ENCODE assay signal across 8 cellular contexts in the genomic region with DNA sequence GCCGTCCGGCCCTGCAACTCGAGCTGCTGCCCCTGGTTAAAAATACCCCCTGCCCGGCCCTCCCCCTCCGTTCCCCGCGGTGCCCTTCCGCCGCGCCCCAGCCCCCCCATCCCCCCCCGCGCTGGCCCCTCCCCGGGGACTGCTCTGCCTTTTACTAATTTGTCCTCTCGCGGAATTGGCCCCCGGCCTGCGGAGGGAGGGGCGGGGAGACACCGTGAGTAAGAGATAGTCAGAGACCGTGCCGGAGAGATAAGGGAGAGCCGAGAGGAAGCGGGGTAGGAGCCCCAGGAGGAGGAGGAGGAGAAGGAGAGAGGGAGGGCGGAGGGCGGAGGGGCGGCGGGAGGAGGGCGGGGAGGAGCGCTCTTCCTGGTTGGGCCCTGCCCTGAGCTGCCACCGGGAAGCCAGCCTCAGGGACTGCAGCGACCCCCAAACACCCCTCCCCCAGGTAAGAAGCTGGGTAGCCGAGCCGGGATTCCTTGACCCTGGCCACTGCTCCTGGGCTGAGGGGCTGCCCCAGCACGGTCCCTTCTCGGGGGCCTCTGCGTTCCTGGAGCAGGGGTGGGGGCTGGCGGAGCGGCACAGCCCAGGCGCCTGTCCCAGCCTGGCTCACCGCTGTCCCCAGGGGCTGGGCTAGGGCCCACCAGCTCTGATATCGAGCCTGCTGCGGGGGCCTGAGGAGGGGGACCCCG. TPM values are rescaled to one million over a fixed set of nuclear protein-coding genes. Genes with fewer than 3 reads are reported as not detected.
DNase-seq lines count a peak whose midpoint lies in the region; ATAC-seq and TF ChIP-seq lines count a peak whose summit lies in the region.

A gene (plus strand): TSS at position 360 of the 689 bp plus-strand sequence. CDS start 774 bp downstream, outside the sequence.

- H3K4me1 Mint-ChIP-seq in CD14-positive monocyte, result peaks cover 36% of the 10 kb centered on the region
- peaks cover 7% of the 10 kb centered on the region for H3K4me1 Mint-ChIP-seq in neural progenitor cell

- H4K20me1 ChIP-seq in neural progenitor cell (ENCODE audit: low read depth), result no peaks in the 10 kb centered on the region

- H3F3A ChIP-seq in neural progenitor cell (ENCODE audit: low read depth), result peaks cover 45% of the 10 kb centered on the region

- TF ChIP-seq RAD21 in Ishikawa (IDR thresholded peaks at IDR 0.05; ENCODE audit: low read depth), result no peak

- H3K4me3 Mint-ChIP-seq in CD14-positive monocyte (peak within 1 kb of the TSS; percentile 89 to 92), neural progenitor cell (peak within 1 kb of the TSS; percentile 89)

- peak within 1 kb of the TSS; percentile 69 for H2AFZ ChIP-seq in neural progenitor cell (replicated peaks)

- H3K4me3 ChIP-seq in fibroblast of villous mesenchyme (ENCODE audit: low read depth, low read length) (peak within 1 kb of the TSS; percentile 71), neural progenitor cell (peak within 1 kb of the TSS; percentile 86), stomach smooth muscle (ENCODE audit: low read length in 2 of 2) (peak within 1 kb of the TSS; percentile 82 to 86)

- H3K9ac ChIP-seq in neural progenitor cell (no peak within 1 kb of the TSS), stomach smooth muscle (ENCODE audit: low read length in 2 of 2) (peak within 1 kb of the TSS; percentile 84 to 86)

- peaks cover 3% of the 10 kb centered on the region for H3K79me2 ChIP-seq in neural progenitor cell (ENCODE audit: low read depth)

- no peak for TF ChIP-seq EP300 in Ishikawa (IDR thresholded peaks at IDR 0.05; ENCODE audit: borderline replicate concordance)

- peak within 1 kb of the TSS; percentile 84 for H3K4me2 ChIP-seq in neural progenitor cell

- H3K27ac Mint-ChIP-seq in CD14-positive monocyte, result peak within 1 kb of the TSS in 6 of 7 donors; percentile 58 to 92 (median 82)
- no peak within 1 kb of the TSS for H3K27ac Mint-ChIP-seq in neural progenitor cell

- H3K27me3 ChIP-seq in neural progenitor cell (peaks cover 5% of the 10 kb centered on the region), stomach smooth muscle (ENCODE audit: control insufficient read depth in 1 of 2, insufficient read depth in 2 of 2, low read length in 2 of 2) (no peaks in the 10 kb centered on the region)

- H3K27ac ChIP-seq in neural progenitor cell, result no peak within 1 kb of the TSS
- peak within 1 kb of the TSS; percentile 73 for H3K27ac ChIP-seq in stomach smooth muscle (ENCODE audit: low read length)

- DNase-seq in CD14-positive monocyte (ENCODE audit: low spot score) (peak; percentile 59), SIG-M5 treated with dmso at 0.1 percent for 504 hours (lab: John Stamatoyannopoulos, UW; ENCODE audit: unreplicated experiment) (peak; percentile 92), fibroblast of villous mesenchyme (ENCODE audit: low read depth) (peak; percentile 91), neural progenitor cell (ENCODE audit: low spot score) (peak; percentile 75)
- peak; percentile 92 for DNase-seq in activated effector memory CD4-positive, alpha-beta T cell treated with anti-CD3 and anti-CD28 coated beads, Interleukin-2, amount 50 U/mL, for 16 hours

- TF ChIP-seq CTCF in CD14-positive monocyte (IDR thresholded peaks at IDR 0.05), result no peak
- no peak for TF ChIP-seq CTCF in fibroblast of villous mesenchyme (IDR thresholded peaks at IDR 0.05; ENCODE audit: insufficient read depth, low read depth, low read length)
- no peak for TF ChIP-seq CTCF in neural progenitor cell (IDR thresholded peaks at IDR 0.05)

- H3K9me3 ChIP-seq in neural progenitor cell (ENCODE audit: low read depth) (no peaks in the 10 kb centered on the region), stomach smooth muscle (ENCODE audit: control insufficient read depth in 2 of 2, low read length in 2 of 2) (no peaks in the 10 kb centered on the region)

- H3K36me3 ChIP-seq in neural progenitor cell, result no peaks in the 10 kb centered on the region
- peaks cover 11 to 16% of the 10 kb centered on the region in 2 donors for H3K36me3 ChIP-seq in stomach smooth muscle (ENCODE audit: control insufficient read depth in 2 of 2, insufficient read depth in 2 of 2, low read length in 2 of 2)

- H3K36me3 Mint-ChIP-seq in CD14-positive monocyte (peaks cover 19 to 28% of the 10 kb centered on the region in 2 donors), neural progenitor cell (peaks cover 8% of the 10 kb centered on the region)

- H3K9me3 Mint-ChIP-seq in CD14-positive monocyte, result peaks cover 0 to 3% (median 0%) of the 10 kb centered on the region in 7 donors
- no peaks in the 10 kb centered on the region for H3K9me3 Mint-ChIP-seq in neural progenitor cell

- H3K4me1 ChIP-seq in neural progenitor cell, result peaks cover 6% of the 10 kb centered on the region
- peaks cover 26% of the 10 kb centered on the region for H3K4me1 ChIP-seq in stomach smooth muscle (ENCODE audit: control insufficient read depth, insufficient read depth, low read length)

- peak; percentile 46 for ATAC-seq in GM19463 (IDR thresholded peaks at IDR 0.05; ENCODE audit: unreplicated experiment)

- intact Hi-C loops in CD14-positive monocyte (cut with micrococcal nuclease), result loop anchor here (5.0 kb wide), 3 partner anchors 34 to 69 kb away; a partner anchor contains a TSS

- H3K27me3 Mint-ChIP-seq in CD14-positive monocyte (ENCODE audit: low read depth in 3 of 3) (no peaks in the 10 kb centered on the region), neural progenitor cell (ENCODE audit: insufficient read depth, low read depth) (no peaks in the 10 kb centered on the region)

TF ChIP-seq in Ishikawa, 13 proteins besides CTCF, POLR2A, EP300 and RAD21:
- TF ChIP-seq NFIC (IDR thresholded peaks at IDR 0.05) (no peak), TAF1 (IDR thresholded peaks at IDR 0.05; ENCODE audit: low read depth) (no peak; the same call in 1 of the 2 replicates), CEBPB (IDR thresholded peaks at IDR 0.05) (no peak), CREB1 (IDR thresholded peaks at IDR 0.05; ENCODE audit: low read depth) (no peak), EGR1 (IDR thresholded peaks at IDR 0.05) (no peak), TEAD4 (IDR thresholded peaks at IDR 0.05) (no peak), YY1 (IDR thresholded peaks at IDR 0.05; ENCODE audit: low read depth) (0 out of 2 replicates have a peak, but pooled peaks have one; percentile 2), TCF12 (IDR thresholded peaks at IDR 0.05; ENCODE audit: low read depth) (peak; percentile 14; the same call in 1 of the 2 replicates), ZBTB7A (IDR thresholded peaks at IDR 0.05; ENCODE audit: low read depth) (peak; percentile 81), FOXM1 (IDR thresholded peaks at IDR 0.05; ENCODE audit: borderline replicate concordance, low read depth) (no peak)
- TF ChIP-seq, protein P1, sequence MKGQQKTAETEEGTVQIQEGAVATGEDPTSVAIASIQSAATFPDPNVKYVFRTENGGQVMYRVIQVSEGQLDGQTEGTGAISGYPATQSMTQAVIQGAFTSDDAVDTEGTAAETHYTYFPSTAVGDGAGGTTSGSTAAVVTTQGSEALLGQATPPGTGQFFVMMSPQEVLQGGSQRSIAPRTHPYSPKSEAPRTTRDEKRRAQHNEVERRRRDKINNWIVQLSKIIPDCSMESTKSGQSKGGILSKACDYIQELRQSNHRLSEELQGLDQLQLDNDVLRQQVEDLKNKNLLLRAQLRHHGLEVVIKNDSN (IDR thresholded peaks at IDR 0.05), result no peak
- TF ChIP-seq, protein P2, sequence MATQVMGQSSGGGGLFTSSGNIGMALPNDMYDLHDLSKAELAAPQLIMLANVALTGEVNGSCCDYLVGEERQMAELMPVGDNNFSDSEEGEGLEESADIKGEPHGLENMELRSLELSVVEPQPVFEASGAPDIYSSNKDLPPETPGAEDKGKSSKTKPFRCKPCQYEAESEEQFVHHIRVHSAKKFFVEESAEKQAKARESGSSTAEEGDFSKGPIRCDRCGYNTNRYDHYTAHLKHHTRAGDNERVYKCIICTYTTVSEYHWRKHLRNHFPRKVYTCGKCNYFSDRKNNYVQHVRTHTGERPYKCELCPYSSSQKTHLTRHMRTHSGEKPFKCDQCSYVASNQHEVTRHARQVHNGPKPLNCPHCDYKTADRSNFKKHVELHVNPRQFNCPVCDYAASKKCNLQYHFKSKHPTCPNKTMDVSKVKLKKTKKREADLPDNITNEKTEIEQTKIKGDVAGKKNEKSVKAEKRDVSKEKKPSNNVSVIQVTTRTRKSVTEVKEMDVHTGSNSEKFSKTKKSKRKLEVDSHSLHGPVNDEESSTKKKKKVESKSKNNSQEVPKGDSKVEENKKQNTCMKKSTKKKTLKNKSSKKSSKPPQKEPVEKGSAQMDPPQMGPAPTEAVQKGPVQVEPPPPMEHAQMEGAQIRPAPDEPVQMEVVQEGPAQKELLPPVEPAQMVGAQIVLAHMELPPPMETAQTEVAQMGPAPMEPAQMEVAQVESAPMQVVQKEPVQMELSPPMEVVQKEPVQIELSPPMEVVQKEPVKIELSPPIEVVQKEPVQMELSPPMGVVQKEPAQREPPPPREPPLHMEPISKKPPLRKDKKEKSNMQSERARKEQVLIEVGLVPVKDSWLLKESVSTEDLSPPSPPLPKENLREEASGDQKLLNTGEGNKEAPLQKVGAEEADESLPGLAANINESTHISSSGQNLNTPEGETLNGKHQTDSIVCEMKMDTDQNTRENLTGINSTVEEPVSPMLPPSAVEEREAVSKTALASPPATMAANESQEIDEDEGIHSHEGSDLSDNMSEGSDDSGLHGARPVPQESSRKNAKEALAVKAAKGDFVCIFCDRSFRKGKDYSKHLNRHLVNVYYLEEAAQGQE (IDR thresholded peaks at IDR 0.05; ENCODE audit: low read depth), result no peak
- TF ChIP-seq, protein P3, sequence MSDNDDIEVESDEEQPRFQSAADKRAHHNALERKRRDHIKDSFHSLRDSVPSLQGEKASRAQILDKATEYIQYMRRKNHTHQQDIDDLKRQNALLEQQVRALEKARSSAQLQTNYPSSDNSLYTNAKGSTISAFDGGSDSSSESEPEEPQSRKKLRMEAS (IDR thresholded peaks at IDR 0.05), result no peak

RNA-seq across cellular contexts. Expression of the gene that starts here (rescaled TPM):
- polyA plus RNA-seq in CD14-positive monocyte, result 100 to 1,000 TPM; 129 to 140 TPM
- 123 and 133 TPM in 2 replicates for total RNA-seq in fibroblast of villous mesenchyme
- total RNA-seq in neural progenitor cell (ENCODE audit: low replicate concordance), result 24.3 and 57.3 TPM in 2 replicates
